1 cellular context compared by ENCODE assay signal in the genomic region with DNA sequence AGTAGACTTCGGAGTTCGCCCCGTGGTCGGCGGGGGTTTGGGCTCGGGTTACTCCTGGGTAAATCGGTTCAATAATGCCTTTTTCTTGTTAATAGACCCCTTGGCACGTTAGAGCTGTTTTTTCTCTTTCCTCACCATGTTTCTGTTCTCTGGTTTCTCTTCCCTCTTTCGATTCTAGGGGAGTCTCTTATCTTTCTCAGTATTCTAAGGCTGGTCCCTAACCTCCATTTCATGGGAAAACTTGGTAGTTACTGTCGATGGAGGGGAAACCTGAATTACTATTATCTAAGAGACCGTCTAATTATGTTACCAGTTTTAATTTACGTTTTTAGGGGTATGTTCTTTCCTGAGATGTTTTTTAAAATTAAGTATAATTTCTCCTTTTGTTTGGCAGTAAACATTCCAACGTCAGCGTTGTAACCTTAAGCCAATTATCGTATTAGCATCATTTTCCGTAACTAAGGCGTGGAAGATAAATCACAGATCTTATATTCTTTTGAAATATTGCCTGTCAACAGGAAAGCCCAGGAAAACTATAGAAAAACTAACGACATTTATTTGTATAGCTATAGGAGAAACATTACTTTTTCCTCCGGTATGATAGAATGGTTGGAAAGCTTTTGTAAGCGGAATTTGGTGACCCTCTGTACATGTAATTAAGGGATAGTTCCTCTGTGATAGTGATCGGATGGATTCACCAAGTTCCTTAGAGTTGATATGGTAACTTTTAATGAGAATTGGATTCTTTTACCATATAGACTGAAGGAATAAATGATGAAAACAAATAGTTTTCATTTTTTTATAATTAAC.
TF ChIP-seq lines count a peak whose summit lies in the region.

No MANE protein-coding gene starts in this region.

TF ChIP-seq in K562, 482 proteins besides CTCF, POLR2A, EP300 and RAD21:
- TF ChIP-seq, protein P1, sequence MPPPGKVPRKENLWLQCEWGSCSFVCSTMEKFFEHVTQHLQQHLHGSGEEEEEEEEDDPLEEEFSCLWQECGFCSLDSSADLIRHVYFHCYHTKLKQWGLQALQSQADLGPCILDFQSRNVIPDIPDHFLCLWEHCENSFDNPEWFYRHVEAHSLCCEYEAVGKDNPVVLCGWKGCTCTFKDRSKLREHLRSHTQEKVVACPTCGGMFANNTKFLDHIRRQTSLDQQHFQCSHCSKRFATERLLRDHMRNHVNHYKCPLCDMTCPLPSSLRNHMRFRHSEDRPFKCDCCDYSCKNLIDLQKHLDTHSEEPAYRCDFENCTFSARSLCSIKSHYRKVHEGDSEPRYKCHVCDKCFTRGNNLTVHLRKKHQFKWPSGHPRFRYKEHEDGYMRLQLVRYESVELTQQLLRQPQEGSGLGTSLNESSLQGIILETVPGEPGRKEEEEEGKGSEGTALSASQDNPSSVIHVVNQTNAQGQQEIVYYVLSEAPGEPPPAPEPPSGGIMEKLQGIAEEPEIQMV (tag; conservative IDR thresholded peaks at IDR 0.05; ENCODE audit: low read depth) = no peak
- TF ChIP-seq SAP30 (IDR thresholded peaks at IDR 0.05; ENCODE audit: borderline replicate concordance, insufficient read depth, low read depth, low read length, poor library complexity, severe bottlenecking) (no peak), ZNF23 (CRISPR knock-in tag; IDR thresholded peaks at IDR 0.05) (no peak), ZNF785 (CRISPR knock-in tag; IDR thresholded peaks at IDR 0.05) (no peak), ASH1L (IDR thresholded peaks at IDR 0.05; ENCODE audit: borderline replicate concordance, low read depth, partially characterized antibody) (no peak), LEF1 (IDR thresholded peaks at IDR 0.05) (no peak), ZEB2 (IDR thresholded peaks at IDR 0.05) (no peak), PCBP1 (IDR thresholded peaks at IDR 0.05; ENCODE audit: low read depth, low read length, poor library complexity, severe bottlenecking) (no peak), TCF7 (IDR thresholded peaks at IDR 0.05; ENCODE audit: borderline replicate concordance) (no peak), PYGO2 (tag; IDR thresholded peaks at IDR 0.05) (no peak), HDAC2 (IDR thresholded peaks at IDR 0.05) (no peak)
- TF ChIP-seq, protein P2, sequence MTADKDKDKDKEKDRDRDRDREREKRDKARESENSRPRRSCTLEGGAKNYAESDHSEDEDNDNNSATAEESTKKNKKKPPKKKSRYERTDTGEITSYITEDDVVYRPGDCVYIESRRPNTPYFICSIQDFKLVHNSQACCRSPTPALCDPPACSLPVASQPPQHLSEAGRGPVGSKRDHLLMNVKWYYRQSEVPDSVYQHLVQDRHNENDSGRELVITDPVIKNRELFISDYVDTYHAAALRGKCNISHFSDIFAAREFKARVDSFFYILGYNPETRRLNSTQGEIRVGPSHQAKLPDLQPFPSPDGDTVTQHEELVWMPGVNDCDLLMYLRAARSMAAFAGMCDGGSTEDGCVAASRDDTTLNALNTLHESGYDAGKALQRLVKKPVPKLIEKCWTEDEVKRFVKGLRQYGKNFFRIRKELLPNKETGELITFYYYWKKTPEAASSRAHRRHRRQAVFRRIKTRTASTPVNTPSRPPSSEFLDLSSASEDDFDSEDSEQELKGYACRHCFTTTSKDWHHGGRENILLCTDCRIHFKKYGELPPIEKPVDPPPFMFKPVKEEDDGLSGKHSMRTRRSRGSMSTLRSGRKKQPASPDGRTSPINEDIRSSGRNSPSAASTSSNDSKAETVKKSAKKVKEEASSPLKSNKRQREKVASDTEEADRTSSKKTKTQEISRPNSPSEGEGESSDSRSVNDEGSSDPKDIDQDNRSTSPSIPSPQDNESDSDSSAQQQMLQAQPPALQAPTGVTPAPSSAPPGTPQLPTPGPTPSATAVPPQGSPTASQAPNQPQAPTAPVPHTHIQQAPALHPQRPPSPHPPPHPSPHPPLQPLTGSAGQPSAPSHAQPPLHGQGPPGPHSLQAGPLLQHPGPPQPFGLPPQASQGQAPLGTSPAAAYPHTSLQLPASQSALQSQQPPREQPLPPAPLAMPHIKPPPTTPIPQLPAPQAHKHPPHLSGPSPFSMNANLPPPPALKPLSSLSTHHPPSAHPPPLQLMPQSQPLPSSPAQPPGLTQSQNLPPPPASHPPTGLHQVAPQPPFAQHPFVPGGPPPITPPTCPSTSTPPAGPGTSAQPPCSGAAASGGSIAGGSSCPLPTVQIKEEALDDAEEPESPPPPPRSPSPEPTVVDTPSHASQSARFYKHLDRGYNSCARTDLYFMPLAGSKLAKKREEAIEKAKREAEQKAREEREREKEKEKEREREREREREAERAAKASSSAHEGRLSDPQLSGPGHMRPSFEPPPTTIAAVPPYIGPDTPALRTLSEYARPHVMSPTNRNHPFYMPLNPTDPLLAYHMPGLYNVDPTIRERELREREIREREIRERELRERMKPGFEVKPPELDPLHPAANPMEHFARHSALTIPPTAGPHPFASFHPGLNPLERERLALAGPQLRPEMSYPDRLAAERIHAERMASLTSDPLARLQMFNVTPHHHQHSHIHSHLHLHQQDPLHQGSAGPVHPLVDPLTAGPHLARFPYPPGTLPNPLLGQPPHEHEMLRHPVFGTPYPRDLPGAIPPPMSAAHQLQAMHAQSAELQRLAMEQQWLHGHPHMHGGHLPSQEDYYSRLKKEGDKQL (CRISPR knock-in tag; IDR thresholded peaks at IDR 0.05; ENCODE audit: borderline replicate concordance) = no peak
